15 cellular contexts compared by ENCODE assay signal in the genomic region with DNA sequence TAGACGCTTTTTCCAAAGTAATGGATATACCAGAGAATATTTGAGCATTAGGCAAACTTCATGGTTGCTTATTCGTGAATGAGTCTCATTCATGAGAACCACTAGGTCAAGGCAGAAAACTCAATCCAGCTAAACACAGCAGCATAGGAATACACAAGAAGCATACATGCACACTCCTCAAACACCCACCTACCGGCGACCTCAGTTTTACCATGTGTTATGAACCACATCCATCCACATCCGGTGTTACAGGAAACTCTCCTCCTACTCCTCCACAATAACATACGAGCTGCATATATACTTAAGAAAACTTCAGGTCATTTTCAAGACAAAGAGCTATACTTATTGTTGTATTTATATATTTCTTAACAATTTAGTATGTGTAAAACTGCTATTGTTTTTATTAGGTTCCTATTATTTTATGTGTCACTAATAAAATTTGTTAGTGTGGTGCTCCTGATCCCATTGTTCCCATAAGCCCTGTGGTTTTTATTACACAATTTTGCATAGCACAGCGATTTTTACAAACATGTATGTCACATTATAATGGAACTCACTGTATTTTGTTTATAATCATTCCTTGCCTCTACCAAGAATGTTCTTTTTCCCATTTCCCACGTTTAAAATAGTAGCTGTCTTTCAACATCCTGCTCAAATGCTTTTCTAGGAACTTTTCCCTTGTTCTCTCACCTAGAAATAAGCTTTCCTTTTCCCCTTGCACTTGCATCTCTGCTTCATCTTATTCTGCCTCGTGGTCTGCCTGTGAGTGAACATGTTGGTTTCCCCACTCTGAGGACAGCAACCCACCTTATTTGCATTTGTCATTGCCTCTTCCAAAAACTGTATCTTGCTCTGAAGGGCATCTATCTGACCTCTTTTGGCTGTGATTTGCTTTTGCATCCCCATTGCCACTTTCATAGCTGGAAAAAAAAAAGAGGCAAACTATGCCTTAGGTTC. TPM values are rescaled to one million over a fixed set of nuclear protein-coding genes. Genes with fewer than 3 reads are reported as not detected.
DNase-seq lines count a peak whose midpoint lies in the region; ATAC-seq and TF ChIP-seq lines count a peak whose summit lies in the region.
"Had no signal": no experiment of that assay in that cellular context is flagged by ENCODE, and none has a peak within 500 bp of the region (broad histone marks: within the 10 kb centered on the region; RNA-seq: fewer than 3 reads in every experiment).

No MANE protein-coding gene starts in this region.

- H3K27me3 ChIP-seq in CD4-positive, CD25-positive, alpha-beta regulatory T cell (ENCODE audit: control insufficient read depth, insufficient read depth, low read length), result peaks cover 2% of the 10 kb centered on the region
- no peaks in the 10 kb centered on the region for H3K27me3 ChIP-seq in naive thymus-derived CD4-positive, alpha-beta T cell (ENCODE audit: control insufficient read depth in 2 of 2, insufficient read depth in 2 of 2, low read length in 2 of 2)
- no peaks in the 10 kb centered on the region for H3K27me3 ChIP-seq in thyroid gland
- H3K27me3 ChIP-seq: BE2C, MG63 had no signal

- peaks cover 12% of the 10 kb centered on the region for H3K27me3 Mint-ChIP-seq in CD4-positive, CD25-positive, alpha-beta regulatory T cell
- H3K27me3 Mint-ChIP-seq in activated CD8-positive, alpha-beta T cell treated with anti-CD3 and anti-CD28 coated beads for 36 hours, result no peaks in the 10 kb centered on the region
- H3K27me3 Mint-ChIP-seq in naive thymus-derived CD4-positive, alpha-beta T cell, result peaks cover 0 to 11% (median 4%) of the 10 kb centered on the region in 5 donors
- H3K27me3 Mint-ChIP-seq: stimulated activated memory B cell treated with anti-CD40 and anti-IgM and Interleukin-4, amounts not matched to agents 10 μg/mL and 1 μg/mL and 100 μg/mL, for 72 hours had no signal

- TF ChIP-seq POLR2A in thyroid gland (IDR thresholded peaks at IDR 0.05), result no peak

- ATAC-seq in CD4-positive, CD25-positive, alpha-beta regulatory T cell (ENCODE audit: low read depth in 2 of 2), result peak; percentile 34 to 50
- ATAC-seq in HG02885 (IDR thresholded peaks at IDR 0.05; ENCODE audit: poor library complexity, unreplicated experiment), result peak; percentile 55
- ATAC-seq in activated CD8-positive, alpha-beta T cell treated with anti-CD3 and anti-CD28 coated beads for 36 hours, result peak; percentile 89
- peak; percentile 75 for ATAC-seq in naive thymus-derived CD4-positive, alpha-beta T cell
- ATAC-seq: PC-3; stimulated activated memory B cell treated with anti-CD40 and anti-IgM and Interleukin-4, amounts not matched to agents 10 μg/mL and 1 μg/mL and 100 μg/mL, for 72 hours had no signal

- DNase-seq in CD4-positive, CD25-positive, alpha-beta regulatory T cell, result peak in 1 of 3 donors; percentile 47
- DNase-seq in activated CD8-positive, alpha-beta T cell treated with anti-CD3 and anti-CD28 coated beads for 36 hours, result peak; percentile 61
- DNase-seq in naive thymus-derived CD4-positive, alpha-beta T cell, result peak in 7 of 9 donors; percentile 3 to 32 (median 19)
- DNase-seq in kidney tubule cell (ENCODE audit: low spot score) (no peak), NAMALWA (ENCODE audit: low spot score) (no peak), thyroid gland (no peak), H4 (ENCODE audit: low spot score) (no peak)
- DNase-seq: BE2C; effector CD4-positive, alpha-beta T cell; MG63; PC-3 had no signal

- H3K4me1 Mint-ChIP-seq in CD4-positive, CD25-positive, alpha-beta regulatory T cell, result peaks cover 0 to 8% (median 2%) of the 10 kb centered on the region in 4 donors
- peaks cover 11% of the 10 kb centered on the region for H3K4me1 Mint-ChIP-seq in activated CD8-positive, alpha-beta T cell treated with anti-CD3 and anti-CD28 coated beads for 36 hours (ENCODE audit: low read depth)
- H3K4me1 Mint-ChIP-seq in naive thymus-derived CD4-positive, alpha-beta T cell, result peaks cover 0 to 16% (median 12%) of the 10 kb centered on the region in 7 donors
- H3K4me1 Mint-ChIP-seq: mesothelial cell of epicardium; stimulated activated memory B cell treated with anti-CD40 and anti-IgM and Interleukin-4, amounts not matched to agents 10 μg/mL and 1 μg/mL and 100 μg/mL, for 72 hours had no signal

- no peak overlapping the region for H3K4me3 Mint-ChIP-seq in CD4-positive, CD25-positive, alpha-beta regulatory T cell
- no peak overlapping the region for H3K4me3 Mint-ChIP-seq in activated CD8-positive, alpha-beta T cell treated with anti-CD3 and anti-CD28 coated beads for 36 hours
- peak overlapping the region in 9 of 10 donors; percentile 14 to 60 (median 18) for H3K4me3 Mint-ChIP-seq in naive thymus-derived CD4-positive, alpha-beta T cell
- H3K4me3 Mint-ChIP-seq: mesothelial cell of epicardium; stimulated activated memory B cell treated with anti-CD40 and anti-IgM and Interleukin-4, amounts not matched to agents 10 μg/mL and 1 μg/mL and 100 μg/mL, for 72 hours had no signal

- WGBS in thyroid gland, 2 donors, result 73 to 75% methylated on average over 9 of the region's 9 CpGs

- no peaks in the 10 kb centered on the region for H3K36me3 Mint-ChIP-seq in CD4-positive, CD25-positive, alpha-beta regulatory T cell
- H3K36me3 Mint-ChIP-seq in activated CD8-positive, alpha-beta T cell treated with anti-CD3 and anti-CD28 coated beads for 36 hours (ENCODE audit: low read depth), result peaks cover 5% of the 10 kb centered on the region
- peaks cover 0 to 16% (median 9%) of the 10 kb centered on the region in 5 donors for H3K36me3 Mint-ChIP-seq in naive thymus-derived CD4-positive, alpha-beta T cell
- H3K36me3 Mint-ChIP-seq: stimulated activated memory B cell treated with anti-CD40 and anti-IgM and Interleukin-4, amounts not matched to agents 10 μg/mL and 1 μg/mL and 100 μg/mL, for 72 hours had no signal

- POLR2A ChIA-PET in activated CD8-positive, alpha-beta T cell treated with anti-CD3 and anti-CD28 coated beads for 36 hours (lab: Charles Lee), result interaction anchor here (1.2 kb wide), 1 partner anchor 10 kb away, joined by 3 read pairs; no protein-coding TSS in a partner anchor
- POLR2A ChIA-PET in naive thymus-derived CD4-positive, alpha-beta T cell (lab: Charles Lee), result interaction anchor here (0.7 to 1.0 kb wide), 2 partner anchors 8 to 49 kb away, joined by 3 to 5 read pairs; no protein-coding TSS in a partner anchor

- peak overlapping the region in 1 of 3 donors; percentile 89 for H3K27ac Mint-ChIP-seq in CD4-positive, CD25-positive, alpha-beta regulatory T cell
- peak overlapping the region; percentile 31 for H3K27ac Mint-ChIP-seq in activated CD8-positive, alpha-beta T cell treated with anti-CD3 and anti-CD28 coated beads for 36 hours
- H3K27ac Mint-ChIP-seq in naive thymus-derived CD4-positive, alpha-beta T cell, result peak overlapping the region in 6 of 9 donors; percentile 0 to 67 (median 34)
- H3K27ac Mint-ChIP-seq: mesothelial cell of epicardium; stimulated activated memory B cell treated with anti-CD40 and anti-IgM and Interleukin-4, amounts not matched to agents 10 μg/mL and 1 μg/mL and 100 μg/mL, for 72 hours had no signal

- H3K9me3 Mint-ChIP-seq in CD4-positive, CD25-positive, alpha-beta regulatory T cell, result peaks cover 2 to 28% (median 10%) of the 10 kb centered on the region in 7 donors
- H3K9me3 Mint-ChIP-seq in activated CD8-positive, alpha-beta T cell treated with anti-CD3 and anti-CD28 coated beads for 36 hours, result peaks cover 25% of the 10 kb centered on the region
- H3K9me3 Mint-ChIP-seq in naive thymus-derived CD4-positive, alpha-beta T cell, result peaks cover 8 to 35% (median 23%) of the 10 kb centered on the region in 11 donors

- no peak for TF ChIP-seq CTCF in activated CD8-positive, alpha-beta T cell treated with anti-CD3 and anti-CD28 coated beads for 36 hours (IDR thresholded peaks at IDR 0.05)
- TF ChIP-seq CTCF in thyroid gland (IDR thresholded peaks at IDR 0.05), result no peak

- H3K36me3 ChIP-seq in CD4-positive, CD25-positive, alpha-beta regulatory T cell (ENCODE audit: control insufficient read depth, insufficient read depth, low read length), result no peaks in the 10 kb centered on the region
- H3K36me3 ChIP-seq in naive thymus-derived CD4-positive, alpha-beta T cell (ENCODE audit: control insufficient read depth in 2 of 3, insufficient read depth in 3 of 3, low read length in 3 of 3), result no peaks in the 10 kb centered on the region
- no peaks in the 10 kb centered on the region for H3K36me3 ChIP-seq in thyroid gland
- H3K36me3 ChIP-seq: BE2C, MG63 had no signal

- no peak overlapping the region for H3K27ac ChIP-seq in CD4-positive, CD25-positive, alpha-beta regulatory T cell (ENCODE audit: insufficient read depth, low read length, poor library complexity, severe bottlenecking)
- H3K27ac ChIP-seq in naive thymus-derived CD4-positive, alpha-beta T cell (ENCODE audit: low read depth, low read length), result no peak overlapping the region
- H3K27ac ChIP-seq in thyroid gland, result no peak overlapping the region
- H3K27ac ChIP-seq: parathyroid adenoma had no signal

- CTCF ChIA-PET in activated CD8-positive, alpha-beta T cell treated with anti-CD3 and anti-CD28 coated beads for 36 hours (lab: Charles Lee), result interaction anchor here (0.7 to 2.0 kb wide), 5 partner anchors 23 to 459 kb away, joined by 3 to 7 read pairs (median 3); no protein-coding TSS in a partner anchor
- CTCF ChIA-PET in naive thymus-derived CD4-positive, alpha-beta T cell (lab: Charles Lee), result interaction anchor here (2.2 kb wide), 1 partner anchor 22 kb away, joined by 6 read pairs; no protein-coding TSS in a partner anchor

- H3K4me3 ChIP-seq in CD4-positive, CD25-positive, alpha-beta regulatory T cell (ENCODE audit: low read depth, low read length), result no peak overlapping the region
- no peak overlapping the region for H3K4me3 ChIP-seq in naive thymus-derived CD4-positive, alpha-beta T cell (ENCODE audit: low read length)
- H3K4me3 ChIP-seq in thyroid gland (replicated peaks in 1 of 3), result no peak overlapping the region
- H3K4me3 ChIP-seq: MG63 had no signal

- no peaks in the 10 kb centered on the region for H3K4me1 ChIP-seq in CD4-positive, CD25-positive, alpha-beta regulatory T cell (ENCODE audit: control insufficient read depth, insufficient read depth, low read length, poor library complexity, severe bottlenecking)
- peaks cover 0 to 7% of the 10 kb centered on the region in 2 donors for H3K4me1 ChIP-seq in naive thymus-derived CD4-positive, alpha-beta T cell (ENCODE audit: control insufficient read depth in 2 of 2, insufficient read depth in 2 of 2, low read length in 2 of 2)
- no peaks in the 10 kb centered on the region for H3K4me1 ChIP-seq in thyroid gland
- H3K4me1 ChIP-seq: BE2C, parathyroid adenoma had no signal

- intact Hi-C loops in activated CD8-positive, alpha-beta T cell treated with anti-CD3 and anti-CD28 coated beads for 36 hours (cut with micrococcal nuclease), result no loop called here
- intact Hi-C loops in naive thymus-derived CD4-positive, alpha-beta T cell (cut with micrococcal nuclease), result loop anchor here (1.0 to 10.0 kb wide), 2 partner anchors 47 to 50 kb away; partner anchors contain the start of gene STBD1 (in 1 of the 2)
- intact Hi-C loops in thyroid gland (cut with DNase I), result no loop called here

- peaks cover under 1 to 9% of the 10 kb centered on the region in 2 experiments for H3K9me3 ChIP-seq in CD4-positive, CD25-positive, alpha-beta regulatory T cell (ENCODE audit: control insufficient read depth in 2 of 2, low read length in 2 of 2)
- H3K9me3 ChIP-seq in naive thymus-derived CD4-positive, alpha-beta T cell (ENCODE audit: control insufficient read depth in 2 of 3, low read length in 3 of 3), result peaks cover 0 to 9% (median 0%) of the 10 kb centered on the region in 3 experiments
- H3K9me3 ChIP-seq in thyroid gland, result no peaks in the 10 kb centered on the region
- H3K9me3 ChIP-seq: BE2C, MG63 had no signal

RNA-seq across cellular contexts. Expression of gene STBD1, which starts 48.3 kb away (rescaled TPM):
- 0.47 TPM for total RNA-seq in CD4-positive, CD25-positive, alpha-beta regulatory T cell
- polyA plus RNA-seq in CD4-positive, CD25-positive, alpha-beta regulatory T cell, result 1 to 10 TPM in 1 of 4 donors, under 1 TPM in 3; 0.17 to 1.5 (median 0.37) TPM
- total RNA-seq in activated CD8-positive, alpha-beta T cell treated with anti-CD3 and anti-CD28 coated beads for 36 hours, result under 1 TPM; 0.18 to 0.29 TPM
- 1 to 10 TPM in 1 of 5 experiments, under 1 TPM in 3, not detected in 1; 0.62 to 2.1 (median 0.85) TPM for total RNA-seq in naive thymus-derived CD4-positive, alpha-beta T cell
- under 1 TPM; 0.27 to 0.44 TPM for polyA plus RNA-seq in naive thymus-derived CD4-positive, alpha-beta T cell
- total RNA-seq in thyroid gland, result 1 to 10 TPM; 1.0 to 2.5 (median 1.4) TPM
- 2.0 and 3.6 TPM in 2 replicates for total RNA-seq in H4 (2014; rRNA removed; shearing (Covaris generic))

Comparison
In these comparisons a context has a peak if more than half of its experiments do, and no peak if none do; other contexts are left out.
1. DNase-seq: peak in activated CD8-positive, alpha-beta T cell treated with anti-CD3 and anti-CD28 coated beads for 36 hours (single experiment) and naive thymus-derived CD4-positive, alpha-beta T cell (7 of 9); none in kidney tubule cell (single experiment), NAMALWA (single experiment), thyroid gland (0 of 2) and H4 (single experiment).
2. H3K4me3 Mint-ChIP-seq: peak in naive thymus-derived CD4-positive, alpha-beta T cell (9 of 10); none in CD4-positive, CD25-positive, alpha-beta regulatory T cell (0 of 4) and activated CD8-positive, alpha-beta T cell treated with anti-CD3 and anti-CD28 coated beads for 36 hours (single experiment).
3. intact Hi-C loops: an anchor here in naive thymus-derived CD4-positive, alpha-beta T cell (1.0 to 10.0 kb wide); none called in activated CD8-positive, alpha-beta T cell treated with anti-CD3 and anti-CD28 coated beads for 36 hours and thyroid gland.
4. Peak in every context shown above with its lines, with median percentiles within 50 percentile points of each other: ATAC-seq.